10 cellular contexts compared by ENCODE assay signal in the genomic region with DNA sequence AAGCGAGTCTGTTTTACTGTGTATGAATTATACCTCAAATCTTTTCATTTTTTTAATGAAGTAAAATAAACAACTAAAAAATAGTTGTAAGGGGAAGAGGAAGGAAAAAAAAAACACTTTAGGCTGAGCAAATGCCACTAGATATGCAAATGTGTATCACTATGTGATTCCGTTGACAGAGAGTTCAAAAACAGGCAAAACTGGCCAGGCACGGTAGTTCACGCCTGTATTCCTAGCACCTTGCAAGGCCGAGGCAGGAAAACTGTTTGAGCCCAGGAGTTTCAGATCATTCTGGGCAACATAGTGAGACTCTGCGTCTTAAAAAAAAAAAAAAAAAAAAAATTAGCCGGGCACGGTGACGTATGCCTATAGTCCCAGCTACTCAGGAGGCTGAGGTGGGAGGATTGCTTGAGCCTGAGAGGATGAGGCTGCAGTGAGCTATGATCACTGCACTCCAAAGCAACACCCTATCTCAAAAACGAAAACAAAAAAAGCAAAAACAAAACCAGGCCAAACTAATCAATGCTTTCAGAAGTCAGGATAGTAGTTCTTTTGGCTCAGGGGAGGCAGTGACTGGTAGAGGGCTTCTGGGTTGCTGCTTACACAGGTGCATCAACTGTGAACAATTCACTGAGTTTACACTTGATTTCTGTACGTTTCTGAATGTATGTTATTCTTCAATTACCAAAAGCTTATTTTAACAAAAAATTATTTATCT. TPM values are rescaled to one million over a fixed set of nuclear protein-coding genes. Genes with fewer than 3 reads are reported as not detected.
A peak's percentile ranks its signal among the peaks of the same experiment; 100 is the strongest.
DNase-seq lines count a peak whose midpoint lies in the region; ATAC-seq and TF ChIP-seq lines count a peak whose summit lies in the region.
"Had no signal": no experiment of that assay in that cellular context is flagged by ENCODE, and none has a peak within 500 bp of the region (broad histone marks: within the 10 kb centered on the region; RNA-seq: fewer than 3 reads in every experiment).

No MANE protein-coding gene starts in this region.

- H3K9ac ChIP-seq in Karpas-422 (ENCODE audit: low read length): no peak overlapping the region

- no peaks in the 10 kb centered on the region for H3K9me2 ChIP-seq in Karpas-422 (replicated peaks; ENCODE audit: insufficient read depth, low read length)

- H3K27ac ChIP-seq in Karpas-422 (ENCODE audit: low read length): 0 out of 2 replicates have a peak overlapping the region, but pooled peaks have one; percentile 58
- H3K27ac ChIP-seq in aorta (ENCODE audit: low read depth in 1 of 2, low read length in 2 of 2): no peak overlapping the region

- H3K27me3 ChIP-seq in Karpas-422 (ENCODE audit: low read length): no peaks in the 10 kb centered on the region
- H3K27me3 ChIP-seq in aorta (ENCODE audit: control insufficient read depth in 1 of 2, insufficient read depth in 2 of 2, low read length in 1 of 2): no peaks in the 10 kb centered on the region

- no peak for DNase-seq in Karpas-422
- DNase-seq in mucosa of descending colon: no peak
- no peak for DNase-seq in HUDEP-2 (lab: John Stamatoyannopoulos, UW; ENCODE audit: unreplicated experiment in 76 of 76)
- DNase-seq in aorta: no peak
- DNase-seq in effector CD4-positive, alpha-beta T cell: no peak
- DNase-seq in MV-4-11 (lab: John Stamatoyannopoulos, UW): no peak
- DNase-seq: activated CD4-positive, CD25-positive, alpha-beta regulatory T cell treated with anti-CD3 and anti-CD28 coated beads, Interleukin-2, amount 50 U/mL, for 72 hours had no signal

- no peaks in the 10 kb centered on the region for H4K20me1 ChIP-seq in Karpas-422 (ENCODE audit: insufficient read depth, low read depth, low read length)

- H3K4me3 ChIP-seq in Karpas-422 (ENCODE audit: low read length): no peak overlapping the region
- H3K4me3 ChIP-seq in mucosa of descending colon: no peak overlapping the region
- no peak overlapping the region for H3K4me3 ChIP-seq in aorta (ENCODE audit: low read length in 2 of 2)

- ATAC-seq in GM18519 (IDR thresholded peaks at IDR 0.05; ENCODE audit: low FRiP score, unreplicated experiment) (peak; percentile 70), GM21528 (IDR thresholded peaks at IDR 0.05; ENCODE audit: low FRiP score, unreplicated experiment) (peak; percentile 44), mucosa of descending colon (peak; percentile 39), aorta (ENCODE audit: low FRiP score) (no peak)
- ATAC-seq: HCT116 had no signal

- peaks cover 89% of the 10 kb centered on the region for H3K79me2 ChIP-seq in Karpas-422 (ENCODE audit: low read length)

- intact Hi-C loops in mucosa of descending colon (cut with DNase I, micrococcal nuclease) (no loop called here), aorta (cut with DNase I) (no loop called here)

- H3K36me3 ChIP-seq in Karpas-422 (ENCODE audit: insufficient read depth, low read length) (peaks cover 27% of the 10 kb centered on the region), mucosa of descending colon (ENCODE audit: low read depth) (no peaks in the 10 kb centered on the region), aorta (ENCODE audit: control insufficient read depth in 1 of 2, insufficient read depth in 2 of 2, low read length in 1 of 2) (peaks cover 0 to 6% of the 10 kb centered on the region in 2 donors)

- WGBS in aorta, 2 donors: 81 to 83% methylated on average over 11 of the region's 11 CpGs

- no peak for TF ChIP-seq CTCF in mucosa of descending colon (IDR thresholded peaks at IDR 0.05)

- no peaks in the 10 kb centered on the region for H3K9me3 ChIP-seq in Karpas-422 (ENCODE audit: low read length)
- no peaks in the 10 kb centered on the region for H3K9me3 ChIP-seq in mucosa of descending colon
- no peaks in the 10 kb centered on the region for H3K9me3 ChIP-seq in aorta (ENCODE audit: control insufficient read depth, low read length)

- H2AFZ ChIP-seq in Karpas-422 (ENCODE audit: low read length): no peak overlapping the region

- H3K4me2 ChIP-seq in Karpas-422 (ENCODE audit: low read depth, low read length, poor library complexity, severe bottlenecking): no peak overlapping the region

- H3K4me1 ChIP-seq in Karpas-422 (ENCODE audit: low read length) (peaks cover 38% of the 10 kb centered on the region), mucosa of descending colon (ENCODE audit: low read depth) (no peaks in the 10 kb centered on the region), aorta (ENCODE audit: control insufficient read depth in 1 of 2, insufficient read depth in 2 of 2, low read length in 2 of 2) (no peaks in the 10 kb centered on the region)

RNA-seq across cellular contexts. Expression of a gene that starts 7.4 kb away (rescaled TPM):
- total RNA-seq in Karpas-422 (2014; rRNA removed; shearing (Covaris generic); ENCODE audit: low replicate concordance): 87.5 and 95.5 TPM in 2 replicates
- 10 to 100 TPM; 10.9 to 41.0 (median 12.3) TPM for total RNA-seq in mucosa of descending colon
- total RNA-seq in aorta: 1 to 10 TPM; 7.7 to 8.1 TPM
- polyA plus RNA-seq in aorta: 1 to 10 TPM; 3.5 to 6.0 TPM

RNA-seq across cellular contexts. Expression of a gene that starts 32.3 kb away (rescaled TPM):
- total RNA-seq in Karpas-422 (2014; rRNA removed; shearing (Covaris generic); ENCODE audit: low replicate concordance): 25.3 and 32.9 TPM in 2 replicates
- total RNA-seq in mucosa of descending colon (10 to 100 TPM; 18.5 to 21.5 (median 20.7) TPM), aorta (10 to 100 TPM in 1 of 2 donors, 1 to 10 TPM in 1; 5.9 to 12.3 TPM)
- 1 to 10 TPM; 3.9 to 8.2 TPM for polyA plus RNA-seq in aorta

RNA-seq across cellular contexts. Expression of a gene that starts 35.4 kb away (rescaled TPM):
- 5.7 and 7.5 TPM in 2 replicates for total RNA-seq in Karpas-422 (2014; rRNA removed; shearing (Covaris generic); ENCODE audit: low replicate concordance)
- total RNA-seq in mucosa of descending colon (10 to 100 TPM; 13.4 to 22.7 (median 16.2) TPM), aorta (10 to 100 TPM; 13.4 to 14.3 TPM)
- polyA plus RNA-seq in aorta: 10 to 100 TPM in 1 of 2 donors, 1 to 10 TPM in 1; 4.8 to 14.8 TPM

RNA-seq across cellular contexts. Expression of a gene that starts 51.9 kb away (rescaled TPM):
- total RNA-seq in Karpas-422 (2014; rRNA removed; shearing (Covaris generic); ENCODE audit: low replicate concordance): 25.1 and 58.0 TPM in 2 replicates
- total RNA-seq in mucosa of descending colon: 10 to 100 TPM; 43.9 to 92.5 (median 54.8) TPM
- total RNA-seq in aorta: 10 to 100 TPM; 65.5 to 90.1 TPM
- polyA plus RNA-seq in aorta: 10 to 100 TPM; 34.6 to 96.7 TPM

RNA-seq across cellular contexts. Expression of a gene that starts 54.6 kb away (rescaled TPM):
- 15.9 and 39.1 TPM in 2 replicates for total RNA-seq in Karpas-422 (2014; rRNA removed; shearing (Covaris generic); ENCODE audit: low replicate concordance)
- total RNA-seq in mucosa of descending colon (10 to 100 TPM; 10.7 to 23.4 (median 15.4) TPM), aorta (1 to 10 TPM; 7.3 to 7.7 TPM)
- 10 to 100 TPM in 1 of 2 donors, 1 to 10 TPM in 1; 6.5 to 15.3 TPM for polyA plus RNA-seq in aorta
